1 cellular context compared by ENCODE assay signal in genomic region chr1:232704256-232704655, GRCh38.
TF ChIP-seq lines count a peak whose summit lies in the region.

No MANE protein-coding gene starts in this region.

TF ChIP-seq in liver, 16 proteins besides CTCF, POLR2A, EP300 and RAD21 (continued from another document):
- no peak for TF ChIP-seq ATF3 (IDR thresholded peaks at IDR 0.05)
- no peak for TF ChIP-seq ZBTB33 (IDR thresholded peaks at IDR 0.05)
- no peak for TF ChIP-seq RXRA (IDR thresholded peaks at IDR 0.05)
- TF ChIP-seq, protein P1, sequence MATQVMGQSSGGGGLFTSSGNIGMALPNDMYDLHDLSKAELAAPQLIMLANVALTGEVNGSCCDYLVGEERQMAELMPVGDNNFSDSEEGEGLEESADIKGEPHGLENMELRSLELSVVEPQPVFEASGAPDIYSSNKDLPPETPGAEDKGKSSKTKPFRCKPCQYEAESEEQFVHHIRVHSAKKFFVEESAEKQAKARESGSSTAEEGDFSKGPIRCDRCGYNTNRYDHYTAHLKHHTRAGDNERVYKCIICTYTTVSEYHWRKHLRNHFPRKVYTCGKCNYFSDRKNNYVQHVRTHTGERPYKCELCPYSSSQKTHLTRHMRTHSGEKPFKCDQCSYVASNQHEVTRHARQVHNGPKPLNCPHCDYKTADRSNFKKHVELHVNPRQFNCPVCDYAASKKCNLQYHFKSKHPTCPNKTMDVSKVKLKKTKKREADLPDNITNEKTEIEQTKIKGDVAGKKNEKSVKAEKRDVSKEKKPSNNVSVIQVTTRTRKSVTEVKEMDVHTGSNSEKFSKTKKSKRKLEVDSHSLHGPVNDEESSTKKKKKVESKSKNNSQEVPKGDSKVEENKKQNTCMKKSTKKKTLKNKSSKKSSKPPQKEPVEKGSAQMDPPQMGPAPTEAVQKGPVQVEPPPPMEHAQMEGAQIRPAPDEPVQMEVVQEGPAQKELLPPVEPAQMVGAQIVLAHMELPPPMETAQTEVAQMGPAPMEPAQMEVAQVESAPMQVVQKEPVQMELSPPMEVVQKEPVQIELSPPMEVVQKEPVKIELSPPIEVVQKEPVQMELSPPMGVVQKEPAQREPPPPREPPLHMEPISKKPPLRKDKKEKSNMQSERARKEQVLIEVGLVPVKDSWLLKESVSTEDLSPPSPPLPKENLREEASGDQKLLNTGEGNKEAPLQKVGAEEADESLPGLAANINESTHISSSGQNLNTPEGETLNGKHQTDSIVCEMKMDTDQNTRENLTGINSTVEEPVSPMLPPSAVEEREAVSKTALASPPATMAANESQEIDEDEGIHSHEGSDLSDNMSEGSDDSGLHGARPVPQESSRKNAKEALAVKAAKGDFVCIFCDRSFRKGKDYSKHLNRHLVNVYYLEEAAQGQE (IDR thresholded peaks at IDR 0.05) = no peak
- TF ChIP-seq FOXA2 (IDR thresholded peaks at IDR 0.05) = no peak
- TF ChIP-seq HNF4G (IDR thresholded peaks at IDR 0.05) = no peak
